ENCODE assay signal across 27 cellular contexts in genomic region chr12:18302809-18303430, GRCh38. TPM values are rescaled to one million over a fixed set of nuclear protein-coding genes. Genes with fewer than 3 reads are reported as not detected.
DNase-seq lines count a peak whose midpoint lies in the region; ATAC-seq, FAIRE-seq and TF ChIP-seq lines count a peak whose summit lies in the region.
"Had no signal": no experiment of that assay in that cellular context is flagged by ENCODE, and none has a peak within 500 bp of the region (broad histone marks: within the 10 kb centered on the region; RNA-seq: fewer than 3 reads in every experiment).

No MANE protein-coding gene starts in this region.

- no peak overlapping the region for H3K14ac ChIP-seq in IMR-90 (replicated peaks; ENCODE audit: low read depth, low read length)
- H3K14ac ChIP-seq in H1 (ENCODE audit: insufficient read length), result no peak overlapping the region

- intact Hi-C loops in Calu3 (cut with micrococcal nuclease; ENCODE audit: unreplicated experiment), result loop anchor here (2.0 kb wide), 1 partner anchor 52 kb away; no protein-coding TSS in a partner anchor
- intact Hi-C loops in IMR-90 (cut with micrococcal nuclease), result no loop called here
- intact Hi-C loops in gastrocnemius medialis (cut with DNase I; ENCODE audit: low total_unique reads), result no loop called here

- H2BK12ac ChIP-seq in H1 (ENCODE audit: low read depth, low read length), result no peak overlapping the region

- no peak overlapping the region for H3K9ac ChIP-seq in IMR-90 (ENCODE audit: low read depth, low read length)
- no peak overlapping the region for H3K9ac ChIP-seq in H1 (replicated peaks in 1 of 4; ENCODE audit: extremely low read depth in 1 of 4, low read depth in 3 of 4, low read length in 3 of 4)
- H3K9ac ChIP-seq: BLaER1 treated with 17β-estradiol and CSF1 and Interleukin-3, amounts not matched to agents 10 nM and 100 nM had no signal

- no peak overlapping the region for H2BK5ac ChIP-seq in IMR-90 (ENCODE audit: low read depth, low read length, poor library complexity, severe bottlenecking)
- no peak overlapping the region for H2BK5ac ChIP-seq in H1 (ENCODE audit: low read depth, low read length)

- no peaks in the 10 kb centered on the region for H3K36me3 ChIP-seq in IMR-90 (ENCODE audit: control insufficient read depth, insufficient read depth, low read length)
- no peaks in the 10 kb centered on the region; a peak in 1 of 8 replicates for H3K36me3 ChIP-seq in H1 (ENCODE audit: control insufficient read depth in 2 of 4, insufficient read depth in 4 of 4, low read length in 3 of 4)
- H3K36me3 ChIP-seq in effector memory CD4-positive, alpha-beta T cell (ENCODE audit: control insufficient read depth, insufficient read depth, low read length), result no peaks in the 10 kb centered on the region
- no peaks in the 10 kb centered on the region for H3K36me3 ChIP-seq in gastrocnemius medialis
- H3K36me3 ChIP-seq: BLaER1 treated with 17β-estradiol and CSF1 and Interleukin-3, amounts not matched to agents 10 nM and 100 nM had no signal

- H2AFZ ChIP-seq in IMR-90 (replicated peaks; ENCODE audit: low read length, poor library complexity), result peak overlapping the region; percentile 4
- H2AFZ ChIP-seq in H1 (ENCODE audit: low read length), result no peak overlapping the region

- TF ChIP-seq POLR2A in IMR-90 (IDR thresholded peaks at IDR 0.05; ENCODE audit: low read depth, low read length) (no peak), H1 (IDR thresholded peaks at IDR 0.05; ENCODE audit: control extremely low read depth in 1 of 2, low read depth in 2 of 2, low read length in 2 of 2) (no peak), gastrocnemius medialis (IDR thresholded peaks at IDR 0.05) (no peak)

- H2BK15ac ChIP-seq in IMR-90 (ENCODE audit: low read depth, low read length) (no peak overlapping the region), H1 (ENCODE audit: low read length) (peak overlapping the region; percentile 92; the same call in 1 of the 2 replicates)

- peak overlapping the region; percentile 64 for H3K4me3 Mint-ChIP-seq in Calu3 (ENCODE audit: low read depth, unreplicated experiment)
- no peak overlapping the region for H3K4me3 Mint-ChIP-seq in activated T-cell treated with anti-CD3 and anti-CD28 coated beads, Interleukin-2, amount 50 U/mL, for 24 hours
- H3K4me3 Mint-ChIP-seq: CD4-positive, alpha-beta T cell; CD8-positive, alpha-beta T cell had no signal

- H3K9me1 ChIP-seq in IMR-90 (ENCODE audit: insufficient read depth, low read length), result no peaks in the 10 kb centered on the region

- TF ChIP-seq CTCF in Calu3 (IDR thresholded peaks at IDR 0.05; ENCODE audit: unreplicated experiment), result no peak
- TF ChIP-seq CTCF in IMR-90 (conservative IDR thresholded peaks at IDR 0.05; ENCODE audit: low read depth, low read length), result no peak
- TF ChIP-seq CTCF in H1 (IDR thresholded peaks at IDR 0.05; ENCODE audit: control extremely low read depth in 1 of 3, insufficient read depth in 1 of 3, low read depth in 1 of 3, low read length in 3 of 3), result no peak
- TF ChIP-seq CTCF in gastrocnemius medialis (IDR thresholded peaks at IDR 0.05 in 4 of 5, conservative IDR thresholded peaks at IDR 0.05 in 1 of 5), result no peak

- H3K23me2 ChIP-seq in H1 (ENCODE audit: low read depth, low read length), result no peaks in the 10 kb centered on the region

- H3K4me1 ChIP-seq in IMR-90 (ENCODE audit: control insufficient read depth, insufficient read depth, low read length), result no peaks in the 10 kb centered on the region
- H3K4me1 ChIP-seq in H1 (replicated peaks in 1 of 4; ENCODE audit: control insufficient read depth in 3 of 4, insufficient read depth in 4 of 4, low read length in 3 of 4), result no peaks in the 10 kb centered on the region; a peak in 2 of 7 replicates
- no peaks in the 10 kb centered on the region for H3K4me1 ChIP-seq in effector memory CD4-positive, alpha-beta T cell (ENCODE audit: control insufficient read depth, insufficient read depth, low read length, poor library complexity, severe bottlenecking)
- H3K4me1 ChIP-seq in gastrocnemius medialis, result no peaks in the 10 kb centered on the region
- H3K4me1 ChIP-seq: BLaER1 treated with 17β-estradiol and CSF1 and Interleukin-3, amounts not matched to agents 10 nM and 100 nM; Caco-2 had no signal

- DNase-seq in Calu3 (peak; percentile 29), IMR-90 (no peak), H1 (ENCODE audit: low read depth in 1 of 2, low spot score in 2 of 2) (no peak), NCI-H446 treated with DMSO at 0.1 percent for 48 hours (lab: John Stamatoyannopoulos, UW) (no peak), gastrocnemius medialis (no peak)
- no peak for DNase-seq in effector memory CD4-positive, alpha-beta T cell
- no peak for DNase-seq in activated T-cell treated with anti-CD3 and anti-CD28 coated beads, Interleukin-2, amount 50 U/mL, for 24 hours
- DNase-seq: 8988T; ACHN; Caco-2; CD4-positive, alpha-beta T cell; CD8-positive, alpha-beta T cell; DMS 273 treated with DMSO at 0.1 percent for 48 hours; DMS153; DMS53; DMS79; DND-41; EL; GF-D8 had no signal

- H3K4ac ChIP-seq in IMR-90 (ENCODE audit: low read depth, low read length), result no peak overlapping the region
- H3K4ac ChIP-seq in H1 (replicated peaks; ENCODE audit: insufficient read length, low read depth, low read length), result no peak overlapping the region

- in situ Hi-C loops in IMR-90 (cut with MboI; ENCODE audit: low sequenced_read_pairs) (no loop called here), gastrocnemius medialis (cut with MboI; ENCODE audit: low sequenced_read_pairs in 4 of 4) (no loop called here)

- H3K27ac ChIP-seq in IMR-90 (ENCODE audit: insufficient read depth, low read length), result no peak overlapping the region
- H3K27ac ChIP-seq in H1 (ENCODE audit: low read depth, low read length), result no peak overlapping the region
- H3K27ac ChIP-seq in effector memory CD4-positive, alpha-beta T cell (ENCODE audit: insufficient read depth, low read length, poor library complexity, severe bottlenecking), result no peak overlapping the region
- no peak overlapping the region for H3K27ac ChIP-seq in gastrocnemius medialis
- H3K27ac ChIP-seq: BLaER1 treated with 17β-estradiol and CSF1 and Interleukin-3, amounts not matched to agents 10 nM and 100 nM; C4-2B had no signal

- H3K4me3 ChIP-seq in IMR-90 (ENCODE audit: insufficient read depth, low read depth, low read length) (no peak overlapping the region), H1 (ENCODE audit: extremely low read depth in 1 of 4, insufficient read depth in 2 of 4, low read depth in 3 of 4, low read length in 4 of 4) (no peak overlapping the region), gastrocnemius medialis (no peak overlapping the region)
- no peak overlapping the region for H3K4me3 ChIP-seq in effector memory CD4-positive, alpha-beta T cell (ENCODE audit: insufficient read depth, low read depth, low read length, poor library complexity, severe bottlenecking)
- H3K4me3 ChIP-seq: BLaER1 treated with 17β-estradiol and CSF1 and Interleukin-3, amounts not matched to agents 10 nM and 100 nM had no signal

- H4K91ac ChIP-seq in IMR-90 (ENCODE audit: insufficient read depth, low read depth, low read length), result no peak overlapping the region
- no peak overlapping the region for H4K91ac ChIP-seq in H1 (replicated peaks; ENCODE audit: insufficient read length, low read length)

- POLR2A ChIA-PET in IMR-90 (lab: Charles Lee; ENCODE audit: unreplicated experiment) (no interaction called here), H1 (lab: Charles Lee; ENCODE audit: partially characterized antibody) (no interaction called here)

- no peak overlapping the region for H3K23ac ChIP-seq in IMR-90 (ENCODE audit: low read depth, low read length)
- H3K23ac ChIP-seq in H1 (ENCODE audit: insufficient read length), result no peak overlapping the region

- H3K27ac Mint-ChIP-seq in Calu3 (ENCODE audit: unreplicated experiment), result peak overlapping the region; percentile 77
- no peak overlapping the region for H3K27ac Mint-ChIP-seq in activated T-cell treated with anti-CD3 and anti-CD28 coated beads, Interleukin-2, amount 50 U/mL, for 24 hours
- H3K27ac Mint-ChIP-seq: CD4-positive, alpha-beta T cell; CD8-positive, alpha-beta T cell had no signal

- no peaks in the 10 kb centered on the region for H3K9me3 Mint-ChIP-seq in Calu3 (ENCODE audit: low read depth, unreplicated experiment)
- H3K9me3 Mint-ChIP-seq in activated T-cell treated with anti-CD3 and anti-CD28 coated beads, Interleukin-2, amount 50 U/mL, for 24 hours, result peaks cover 1% of the 10 kb centered on the region

- dilution Hi-C loops in IMR-90 (cut with HindIII; ENCODE audit: low sequenced_read_pairs, unreplicated experiment), result no loop called here

- WGBS in IMR-90 (ENCODE audit: extremely low coverage in 2 of 2, insufficient read length in 1 of 2), 2 experiments, result 83% methylated on average over 1 of the region's 5 CpGs; no CpG with 5 or more reads in 1 of the 2 experiments
- 94% methylated on average over 5 of the region's 5 CpGs; no CpG with 5 or more reads in 1 of the 2 experiments for WGBS in H1 (ENCODE audit: extremely low coverage in 1 of 2, insufficient coverage in 1 of 2, insufficient read length in 1 of 2, insufficient replicate concordance in 2 of 2, low coverage in 1 of 2, low lambda C conversion rate in 2 of 2, missing lambda C conversion rate in 1 of 2), 2 experiments

- no peak overlapping the region for H2BK120ac ChIP-seq in IMR-90 (ENCODE audit: low read depth, low read length)
- no peak overlapping the region for H2BK120ac ChIP-seq in H1 (replicated peaks; ENCODE audit: low read depth, low read length)

- no peak overlapping the region for H2AK5ac ChIP-seq in IMR-90 (ENCODE audit: low read depth, low read length)
- no peak overlapping the region for H2AK5ac ChIP-seq in H1 (ENCODE audit: low read depth, low read length)

- H3K27me3 ChIP-seq in IMR-90 (ENCODE audit: control insufficient read depth, insufficient read depth, low read length) (no peaks in the 10 kb centered on the region), H1 (replicated peaks in 1 of 4; ENCODE audit: control insufficient read depth in 3 of 4, extremely low read depth in 1 of 4, insufficient read depth in 3 of 4, low read length in 3 of 4) (no peaks in the 10 kb centered on the region), gastrocnemius medialis (no peaks in the 10 kb centered on the region)
- no peaks in the 10 kb centered on the region for H3K27me3 ChIP-seq in effector memory CD4-positive, alpha-beta T cell (replicated peaks; ENCODE audit: control insufficient read depth, insufficient read depth, low read length, poor library complexity, severe bottlenecking)
- H3K27me3 ChIP-seq: BLaER1 treated with 17β-estradiol and CSF1 and Interleukin-3, amounts not matched to agents 10 nM and 100 nM had no signal

- H4K8ac ChIP-seq in IMR-90 (ENCODE audit: low read depth in 2 of 2, low read length in 2 of 2) (no peak overlapping the region), H1 (ENCODE audit: extremely low read depth, insufficient read depth, low read length) (no peak overlapping the region; the same call in 1 of the 2 replicates)

- no peak overlapping the region for H3K18ac ChIP-seq in IMR-90 (ENCODE audit: low read depth, low read length)
- no peak overlapping the region; the same call in 1 of the 2 replicates for H3K18ac ChIP-seq in H1 (ENCODE audit: extremely low read depth, low read length)

- BruUV-seq in Calu3 (replicated peaks; lab: Mats Ljungman, UMichigan) (no TSS peak), IMR-90 (replicated peaks; lab: Mats Ljungman, UMichigan) (no TSS peak)

- no peak for ATAC-seq in IMR-90 (ENCODE audit: low read depth)
- ATAC-seq in gastrocnemius medialis, result no peak
- ATAC-seq: CD8-positive, alpha-beta T cell had no signal

- TF ChIP-seq RAD21 in IMR-90 (IDR thresholded peaks at IDR 0.05; ENCODE audit: low read length) (no peak), H1 (IDR thresholded peaks at IDR 0.05 in 1 of 2, conservative IDR thresholded peaks at IDR 0.05 in 1 of 2; ENCODE audit: low read depth in 2 of 2, low read length in 2 of 2) (no peak)

- H2BK20ac ChIP-seq in IMR-90 (ENCODE audit: low read depth, low read length) (no peak overlapping the region), H1 (ENCODE audit: low read length) (no peak overlapping the region; the same call in 1 of the 2 replicates)

- no peaks in the 10 kb centered on the region for H3K79me2 ChIP-seq in H1 (ENCODE audit: control insufficient read depth in 1 of 2, insufficient read depth in 2 of 2, low read length in 2 of 2)

- H3K27me3 Mint-ChIP-seq in Calu3 (ENCODE audit: unreplicated experiment), result no peaks in the 10 kb centered on the region
- H3K27me3 Mint-ChIP-seq in activated T-cell treated with anti-CD3 and anti-CD28 coated beads, Interleukin-2, amount 50 U/mL, for 24 hours, result no peaks in the 10 kb centered on the region
- H3K27me3 Mint-ChIP-seq: CD4-positive, alpha-beta T cell had no signal

- peaks cover 34% of the 10 kb centered on the region for H3K36me3 Mint-ChIP-seq in Calu3 (ENCODE audit: insufficient read depth, unreplicated experiment)
- H3K36me3 Mint-ChIP-seq in activated T-cell treated with anti-CD3 and anti-CD28 coated beads, Interleukin-2, amount 50 U/mL, for 24 hours (ENCODE audit: low read depth), result no peaks in the 10 kb centered on the region
- H3K36me3 Mint-ChIP-seq: CD8-positive, alpha-beta T cell had no signal

- FAIRE-seq in H1 (lab: Jason Lieb, UNC), result no peak
- FAIRE-seq: GM12891 had no signal

- no peak overlapping the region for H2AK9ac ChIP-seq in IMR-90 (replicated peaks; ENCODE audit: low read depth, low read length, poor library complexity)

- no peak overlapping the region for H3K4me2 ChIP-seq in IMR-90 (ENCODE audit: low read depth, low read length)
- no peak overlapping the region for H3K4me2 ChIP-seq in H1 (ENCODE audit: insufficient read depth in 1 of 2, low read depth in 2 of 2, low read length in 2 of 2)
- H3K4me2 ChIP-seq: BLaER1 treated with 17β-estradiol and CSF1 and Interleukin-3, amounts not matched to agents 10 nM and 100 nM had no signal

- CTCF ChIA-PET in Calu3 (lab: Charles Lee) (interaction anchor here (1.2 kb wide), 1 partner anchor 9 kb away, joined by 3 read pairs; no protein-coding TSS in a partner anchor), IMR-90 (lab: Yijun Ruan, JAX) (interaction anchor here (0.6 to 0.7 kb wide), 2 partner anchors 19 to 1014 kb away, joined by 3 to 5 read pairs; no protein-coding TSS in a partner anchor), H1 (lab: Charles Lee; ENCODE audit: partially characterized antibody) (interaction anchor here (0.6 to 1.4 kb wide), 3 partner anchors 17 to 125 kb away, joined by 3 to 6 read pairs (median 4); no protein-coding TSS in a partner anchor)

- H4K20me1 ChIP-seq in IMR-90 (ENCODE audit: insufficient read depth, low read length), result no peaks in the 10 kb centered on the region
- no peaks in the 10 kb centered on the region for H4K20me1 ChIP-seq in H1 (replicated peaks in 1 of 2; ENCODE audit: control insufficient read depth in 1 of 2, insufficient read depth in 2 of 2, low read length in 2 of 2)
- H4K20me1 ChIP-seq: BLaER1 treated with 17β-estradiol and CSF1 and Interleukin-3, amounts not matched to agents 10 nM and 100 nM had no signal

- peaks cover 54% of the 10 kb centered on the region for H3K4me1 Mint-ChIP-seq in Calu3 (ENCODE audit: low read depth, unreplicated experiment)
- H3K4me1 Mint-ChIP-seq in activated T-cell treated with anti-CD3 and anti-CD28 coated beads, Interleukin-2, amount 50 U/mL, for 24 hours (ENCODE audit: low read depth), result no peaks in the 10 kb centered on the region

- no peaks in the 10 kb centered on the region for H3K79me1 ChIP-seq in IMR-90 (ENCODE audit: low read depth in 1 of 2, low read length in 2 of 2)
- H3K79me1 ChIP-seq in H1 (ENCODE audit: low read depth, low read length), result no peaks in the 10 kb centered on the region

- TF ChIP-seq EP300 in H1 (IDR thresholded peaks at IDR 0.05; ENCODE audit: borderline replicate concordance in 1 of 2, low read depth in 2 of 2, low read length in 2 of 2), result no peak

- H3K56ac ChIP-seq in IMR-90 (ENCODE audit: extremely low read depth, insufficient read depth, low read length) (no peak overlapping the region), H1 (replicated peaks; ENCODE audit: insufficient read length, low read depth, low read length) (no peak overlapping the region)

- no peak overlapping the region for H4K5ac ChIP-seq in IMR-90 (ENCODE audit: low read depth, low read length)
- H4K5ac ChIP-seq in H1 (ENCODE audit: insufficient read length, low read depth, low read length), result no peak overlapping the region

- H3K9me3 ChIP-seq in IMR-90 (ENCODE audit: control insufficient read depth, insufficient read depth, low read length) (peaks cover 2% of the 10 kb centered on the region), H1 (ENCODE audit: insufficient read depth in 2 of 2, low read depth in 1 of 2, low read length in 1 of 2) (peaks cover 2% of the 10 kb centered on the region in 2 experiments; a peak in 2 of 4 replicates), gastrocnemius medialis (no peaks in the 10 kb centered on the region)
- peaks cover 7% of the 10 kb centered on the region for H3K9me3 ChIP-seq in effector memory CD4-positive, alpha-beta T cell (ENCODE audit: control insufficient read depth, low read length)

RNA-seq across cellular contexts. Expression of gene PIK3C2G, which starts 41.6 kb away (rescaled TPM):
- total RNA-seq in Calu3 (2022) (24.0 and 24.3 TPM in 2 replicates), IMR-90 (2012; rRNA removed) (not detected in 2 replicates), gastrocnemius medialis (under 1 TPM in 1 of 4 donors, not detected in 3; 0.40 TPM)
- polyA plus RNA-seq in IMR-90 (2012; rRNA removed) (not detected in 2 replicates), H1 (2011; rRNA removed) (not detected in 2 replicates)
- polyA plus RNA-seq in IMR-90 (2012; cell fraction: cytosol; rRNA removed), result not detected in 2 replicates
- polyA plus RNA-seq in IMR-90 (2012; cell fraction: nucleus; rRNA removed; ENCODE audit: low replicate concordance), result not detected in 2 replicates
- not detected in 2 replicates for total RNA-seq in H1 (2021; fragmentation: NEBNext Ultra II Directional; extraction: Animal tissue kit (Norgen Biotek cat#: 25700))
- polyA plus RNA-seq in H1 (2011; cell fraction: cytosol; rRNA removed), result not detected
- polyA plus RNA-seq in H1 (2011; cell fraction: nucleus; rRNA removed), result not detected
- not detected in 4 replicates for polyA plus RNA-seq in H1 (2012, experiment 1 of 2)
- not detected for polyA plus RNA-seq in H1 (2012, experiment 2 of 2)
- polyA plus RNA-seq in H1 (2013, experiment 1 of 2), result not detected
- polyA plus RNA-seq in H1 (2013, experiment 2 of 2), result under 0.01 TPM
- polyA minus RNA-seq in H1 (2011; rRNA and poly(A)+ RNA removed), result not detected in 2 replicates
- polyA minus RNA-seq in H1 (2011; cell fraction: cytosol; rRNA and poly(A)+ RNA removed), result not detected
- not detected for polyA minus RNA-seq in H1 (2011; cell fraction: nucleus; rRNA and poly(A)+ RNA removed)
- total RNA-seq: A673; Caco-2; CD4-positive, alpha-beta T cell; CD8-positive, alpha-beta T cell; Daoy; G401 had no signal
- polyA plus RNA-seq: AG04450, BJ had no signal

Comparison
In these comparisons a context has a peak if more than half of its experiments do, and no peak if none do; other contexts are left out.
1. RNA of gene PIK3C2G, which starts 41.6 kb away (total RNA-seq): 24.0 to 24.3 TPM in Calu3; 0.40 TPM in gastrocnemius medialis, not detected in IMR-90 and not detected in H1; every median in the first group is over 10 times any median in the second.